In genomic region chr11:46382644-46383403, GRCh38 we compare ENCODE assay signal across 1 cellular context.
A peak's percentile ranks its signal among the peaks of the same experiment; 100 is the strongest.
TF ChIP-seq lines count a peak whose summit lies in the region.

No MANE protein-coding gene starts in this region.

TF ChIP-seq in K562, 482 proteins besides CTCF, POLR2A, EP300 and RAD21 (continued from another document):
- TF ChIP-seq YY1 (IDR thresholded peaks at IDR 0.05; ENCODE audit: borderline replicate concordance in 1 of 3, control insufficient read depth in 1 of 3, extremely low read depth in 1 of 3, insufficient read depth in 3 of 3, insufficient read length in 1 of 3, insufficient replicate concordance in 2 of 3, low read depth in 1 of 3, low read length in 2 of 3) (peak in 2 of 3 experiments; percentile 40 to 89), MTA2 (IDR thresholded peaks at IDR 0.05; ENCODE audit: low read depth) (no peak), ZNF232 (CRISPR knock-in tag; IDR thresholded peaks at IDR 0.05) (no peak), COPS2 (conservative IDR thresholded peaks at IDR 0.05) (no peak), MAZ (CRISPR knock-in tag; conservative IDR thresholded peaks at IDR 0.05 in 1 of 2, IDR thresholded peaks at IDR 0.05 in 1 of 2) (0 out of 4 replicates have a peak, but pooled peaks of 1 of the 2 experiments have one; percentile 37), ZNF561 (CRISPR knock-in tag; conservative IDR thresholded peaks at IDR 0.05) (no peak), RCOR1 (IDR thresholded peaks at IDR 0.05; ENCODE audit: borderline replicate concordance in 1 of 2, low read depth in 2 of 2, low read length in 2 of 2) (peak in 1 of 2 experiments; percentile 85; a peak in 2 of 4 replicates), CREM (IDR thresholded peaks at IDR 0.05; ENCODE audit: low read depth) (0 out of 2 replicates have a peak, but pooled peaks have one; percentile 2), ZNF639 (CRISPR knock-in tag; conservative IDR thresholded peaks at IDR 0.05 in 1 of 2, IDR thresholded peaks at IDR 0.05 in 1 of 2) (no peak), POLR3A (IDR thresholded peaks at IDR 0.05; ENCODE audit: borderline replicate concordance, extremely low read depth, insufficient read depth, insufficient read length) (no peak), CTBP1 (IDR thresholded peaks at IDR 0.05; ENCODE audit: borderline replicate concordance) (peak; percentile 62), XRCC3 (IDR thresholded peaks at IDR 0.05) (no peak), NR4A1 (CRISPR knock-in tag; IDR thresholded peaks at IDR 0.05) (no peak), NR4A1 (tag; IDR thresholded peaks at IDR 0.05) (no peak), ZNF274 (IDR thresholded peaks at IDR 0.05; ENCODE audit: borderline replicate concordance, low read depth, low read length) (no peak), ZNF449 (CRISPR knock-in tag; IDR thresholded peaks at IDR 0.05) (no peak), SIN3A (IDR thresholded peaks at IDR 0.05; ENCODE audit: borderline replicate concordance in 2 of 2, control insufficient read depth in 1 of 2, low read depth in 2 of 2, low read length in 2 of 2) (0 out of 4 replicates have a peak, but pooled peaks of 1 of the 2 experiments have one; percentile 35), NR2C2 (CRISPR knock-in tag; IDR thresholded peaks at IDR 0.05) (0 out of 2 replicates have a peak, but pooled peaks have one; percentile 66), NR2C2 (tag; IDR thresholded peaks at IDR 0.05) (peak; percentile 72; the same call in 1 of the 2 replicates), ATF2 (CRISPR knock-in tag; IDR thresholded peaks at IDR 0.05) (no peak), USF1 (CRISPR knock-in tag; IDR thresholded peaks at IDR 0.05) (peak; percentile 52; the same call in 1 of the 2 replicates), ARID1B (IDR thresholded peaks at IDR 0.05) (no peak), XRCC5 (IDR thresholded peaks at IDR 0.05; ENCODE audit: low read depth, low read length) (0 out of 2 replicates have a peak, but pooled peaks have one; percentile 21), TCF7L2 (IDR thresholded peaks at IDR 0.05; ENCODE audit: low read depth, low read length) (no peak), PREB (CRISPR knock-in tag; IDR thresholded peaks at IDR 0.05) (no peak), ZNF143 (CRISPR knock-in tag; IDR thresholded peaks at IDR 0.05) (0 out of 2 replicates have a peak, but pooled peaks have one; percentile 15), ELF1 (tag; IDR thresholded peaks at IDR 0.05) (peak; percentile 50; the same call in 1 of the 2 replicates), IFI16 (CRISPR knock-in tag; IDR thresholded peaks at IDR 0.05) (no peak), ZNF780A (CRISPR knock-in tag; IDR thresholded peaks at IDR 0.05) (no peak), HNRNPUL1 (IDR thresholded peaks at IDR 0.05; ENCODE audit: low read length) (no peak)
- TF ChIP-seq, protein P1, sequence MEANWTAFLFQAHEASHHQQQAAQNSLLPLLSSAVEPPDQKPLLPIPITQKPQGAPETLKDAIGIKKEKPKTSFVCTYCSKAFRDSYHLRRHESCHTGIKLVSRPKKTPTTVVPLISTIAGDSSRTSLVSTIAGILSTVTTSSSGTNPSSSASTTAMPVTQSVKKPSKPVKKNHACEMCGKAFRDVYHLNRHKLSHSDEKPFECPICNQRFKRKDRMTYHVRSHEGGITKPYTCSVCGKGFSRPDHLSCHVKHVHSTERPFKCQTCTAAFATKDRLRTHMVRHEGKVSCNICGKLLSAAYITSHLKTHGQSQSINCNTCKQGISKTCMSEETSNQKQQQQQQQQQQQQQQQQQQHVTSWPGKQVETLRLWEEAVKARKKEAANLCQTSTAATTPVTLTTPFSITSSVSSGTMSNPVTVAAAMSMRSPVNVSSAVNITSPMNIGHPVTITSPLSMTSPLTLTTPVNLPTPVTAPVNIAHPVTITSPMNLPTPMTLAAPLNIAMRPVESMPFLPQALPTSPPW (CRISPR knock-in tag; IDR thresholded peaks at IDR 0.05) = peak; percentile 63
- TF ChIP-seq, protein P2, sequence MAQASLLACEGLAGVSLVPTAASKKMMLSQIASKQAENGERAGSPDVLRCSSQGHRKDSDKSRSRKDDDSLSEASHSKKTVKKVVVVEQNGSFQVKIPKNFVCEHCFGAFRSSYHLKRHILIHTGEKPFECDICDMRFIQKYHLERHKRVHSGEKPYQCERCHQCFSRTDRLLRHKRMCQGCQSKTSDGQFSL (CRISPR knock-in tag; IDR thresholded peaks at IDR 0.05) = peak; percentile 66
- TF ChIP-seq, protein P2 (tag; IDR thresholded peaks at IDR 0.05) = peak in 1 of 2 experiments; percentile 83; a peak in 2 of 4 replicates
- TF ChIP-seq, protein P3, sequence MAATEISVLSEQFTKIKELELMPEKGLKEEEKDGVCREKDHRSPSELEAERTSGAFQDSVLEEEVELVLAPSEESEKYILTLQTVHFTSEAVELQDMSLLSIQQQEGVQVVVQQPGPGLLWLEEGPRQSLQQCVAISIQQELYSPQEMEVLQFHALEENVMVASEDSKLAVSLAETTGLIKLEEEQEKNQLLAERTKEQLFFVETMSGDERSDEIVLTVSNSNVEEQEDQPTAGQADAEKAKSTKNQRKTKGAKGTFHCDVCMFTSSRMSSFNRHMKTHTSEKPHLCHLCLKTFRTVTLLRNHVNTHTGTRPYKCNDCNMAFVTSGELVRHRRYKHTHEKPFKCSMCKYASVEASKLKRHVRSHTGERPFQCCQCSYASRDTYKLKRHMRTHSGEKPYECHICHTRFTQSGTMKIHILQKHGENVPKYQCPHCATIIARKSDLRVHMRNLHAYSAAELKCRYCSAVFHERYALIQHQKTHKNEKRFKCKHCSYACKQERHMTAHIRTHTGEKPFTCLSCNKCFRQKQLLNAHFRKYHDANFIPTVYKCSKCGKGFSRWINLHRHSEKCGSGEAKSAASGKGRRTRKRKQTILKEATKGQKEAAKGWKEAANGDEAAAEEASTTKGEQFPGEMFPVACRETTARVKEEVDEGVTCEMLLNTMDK (IDR thresholded peaks at IDR 0.05; ENCODE audit: borderline replicate concordance, insufficient read depth, low read depth, low read length, poor library complexity, severe bottlenecking) = peak; percentile 81
- TF ChIP-seq, protein P4, sequence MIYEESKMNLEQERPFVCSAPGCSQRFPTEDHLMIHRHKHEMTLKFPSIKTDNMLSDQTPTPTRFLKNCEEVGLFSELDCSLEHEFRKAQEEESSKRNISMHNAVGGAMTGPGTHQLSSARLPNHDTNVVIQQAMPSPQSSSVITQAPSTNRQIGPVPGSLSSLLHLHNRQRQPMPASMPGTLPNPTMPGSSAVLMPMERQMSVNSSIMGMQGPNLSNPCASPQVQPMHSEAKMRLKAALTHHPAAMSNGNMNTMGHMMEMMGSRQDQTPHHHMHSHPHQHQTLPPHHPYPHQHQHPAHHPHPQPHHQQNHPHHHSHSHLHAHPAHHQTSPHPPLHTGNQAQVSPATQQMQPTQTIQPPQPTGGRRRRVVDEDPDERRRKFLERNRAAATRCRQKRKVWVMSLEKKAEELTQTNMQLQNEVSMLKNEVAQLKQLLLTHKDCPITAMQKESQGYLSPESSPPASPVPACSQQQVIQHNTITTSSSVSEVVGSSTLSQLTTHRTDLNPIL (CRISPR knock-in tag; IDR thresholded peaks at IDR 0.05) = no peak
